In genomic region chr6:3610896-3611295, GRCh38 we compare ENCODE assay signal across 24 cellular contexts.
"Had no signal": no experiment of that assay in that cellular context is flagged by ENCODE, and none has a peak within 500 bp of the region (broad histone marks: within the 10 kb centered on the region; RNA-seq: fewer than 3 reads in every experiment).

No MANE protein-coding gene starts in this region.

- H2AFZ ChIP-seq: hepatocyte had no signal

- H3K27ac ChIP-seq: gastroesophageal sphincter, hepatocyte, pancreas, psoas muscle, right atrium auricular region, stomach, tibial nerve had no signal

- ATAC-seq: activated CD4-positive, CD25-positive, alpha-beta regulatory T cell treated with anti-CD3 and anti-CD28 coated beads, Interleukin-2, amount 50 U/mL, for 24 hours; activated naive CD8-positive, alpha-beta T cell treated with anti-CD3 and anti-CD28 coated beads, Interleukin-2, amount 50 U/mL, for 24 hours; gastroesophageal sphincter; naive thymus-derived CD4-positive, alpha-beta T cell; pancreas; psoas muscle; stimulated activated memory B cell treated with anti-CD40 and anti-IgM and Interleukin-4, amounts not matched to agents 10 μg/mL and 1 μg/mL and 100 μg/mL, for 72 hours had no signal

- H3K9me3 ChIP-seq: gastroesophageal sphincter, pancreas, psoas muscle, right atrium auricular region, stomach, tibial nerve had no signal

- H3K36me3 ChIP-seq: gastroesophageal sphincter, pancreas, right atrium auricular region, stomach, tibial nerve had no signal

- H3K27me3 ChIP-seq: gastroesophageal sphincter, hepatocyte, pancreas, right atrium auricular region, stomach, tibial nerve had no signal

- H3K4me3 ChIP-seq: gastroesophageal sphincter, hepatocyte, pancreas, psoas muscle, right atrium auricular region, smooth muscle cell, stomach, tibial nerve had no signal

- DNase-seq: activated CD4-positive, alpha-beta T cell treated with anti-CD3 and anti-CD28 coated beads for 48 hours; activated CD4-positive, alpha-beta T cell treated with anti-CD3 and anti-CD28 coated beads, Interleukin-2, amount 50 U/mL, for 48 hours; activated naive CD8-positive, alpha-beta T cell treated with anti-CD3 and anti-CD28 coated beads, Interleukin-2, amount 50 U/mL, for 24 hours; activated T-cell treated with anti-CD3 and anti-CD28 coated beads, Interleukin-2, amount 50 U/mL, for 48 hours; amygdala; effector CD8-positive, alpha-beta T cell; kidney; midbrain; naive thymus-derived CD4-positive, alpha-beta T cell; nucleus accumbens; pancreas; psoas muscle; stimulated activated CD4-positive, alpha-beta T cell treated with anti-CD3 and anti-CD28 coated beads, Interleukin-1b, Interleukin-23, amount 100 ng/mL, for 48 hours; stimulated activated CD4-positive, alpha-beta T cell treated with anti-CD3 and anti-CD28 coated beads, Interleukin-4, amount 100 ng/mL, for 4 hours; stimulated activated CD8-positive, alpha-beta memory T cell treated with anti-CD3 and anti-CD28 coated beads, Interleukin-4, amount 100 ng/mL, for 48 hours; stomach; T-helper 1 cell had no signal

- H3K79me2 ChIP-seq: hepatocyte had no signal

- H3K4me1 ChIP-seq: pancreas, psoas muscle, right atrium auricular region, stomach, tibial nerve had no signal

- H3K4me2 ChIP-seq: hepatocyte had no signal
